ENCODE assay signal across 12 cellular contexts in genomic region chr5:141597394-141597793, GRCh38. TPM values are rescaled to one million over a fixed set of nuclear protein-coding genes. Genes with fewer than 3 reads are reported as not detected.
DNase-seq lines count a peak whose midpoint lies in the region; ATAC-seq, FAIRE-seq and TF ChIP-seq lines count a peak whose summit lies in the region.
"Had no signal": no experiment of that assay in that cellular context is flagged by ENCODE, and none has a peak within 500 bp of the region (broad histone marks: within the 10 kb centered on the region; RNA-seq: fewer than 3 reads in every experiment).

No MANE protein-coding gene starts in this region.

- H3K27ac Mint-ChIP-seq in CD4-positive, CD25-positive, alpha-beta regulatory T cell: peak overlapping the region; percentile 56 to 94 (median 83)
- H3K27ac Mint-ChIP-seq in T-cell (peak overlapping the region; percentile 85 to 86), immature natural killer cell (peak overlapping the region; percentile 81 to 90 (median 84)), progenitor cell of endocrine pancreas (no peak overlapping the region)

- peak overlapping the region in 3 of 4 donors; percentile 34 to 73 (median 60) for H3K4me3 Mint-ChIP-seq in CD4-positive, CD25-positive, alpha-beta regulatory T cell
- H3K4me3 Mint-ChIP-seq in T-cell (peak overlapping the region in 2 of 3 donors; percentile 10), immature natural killer cell (peak overlapping the region; percentile 7 to 69 (median 42)), progenitor cell of endocrine pancreas (ENCODE audit: low read depth) (no peak overlapping the region)

- H3K9me3 Mint-ChIP-seq in CD4-positive, CD25-positive, alpha-beta regulatory T cell: no peaks in the 10 kb centered on the region
- no peaks in the 10 kb centered on the region for H3K9me3 Mint-ChIP-seq in T-cell
- no peaks in the 10 kb centered on the region for H3K9me3 Mint-ChIP-seq in immature natural killer cell
- no peaks in the 10 kb centered on the region for H3K9me3 Mint-ChIP-seq in progenitor cell of endocrine pancreas (ENCODE audit: low read depth)

- H3K4me1 Mint-ChIP-seq in CD4-positive, CD25-positive, alpha-beta regulatory T cell: peaks cover 35 to 90% (median 67%) of the 10 kb centered on the region in 4 donors
- H3K4me1 Mint-ChIP-seq in T-cell (peaks cover 69 to 85% (median 81%) of the 10 kb centered on the region in 3 donors), immature natural killer cell (peaks cover 82 to 85% of the 10 kb centered on the region in 2 donors), progenitor cell of endocrine pancreas (ENCODE audit: low read depth) (peaks cover 4% of the 10 kb centered on the region)

- peaks cover 14% of the 10 kb centered on the region for H3K36me3 Mint-ChIP-seq in CD4-positive, CD25-positive, alpha-beta regulatory T cell
- H3K36me3 Mint-ChIP-seq in T-cell (peaks cover 14% of the 10 kb centered on the region), immature natural killer cell (peaks cover 0 to 7% (median 0%) of the 10 kb centered on the region in 3 donors), progenitor cell of endocrine pancreas (ENCODE audit: insufficient read depth) (peaks cover 1% of the 10 kb centered on the region)

- peaks cover 22% of the 10 kb centered on the region for H3K36me3 ChIP-seq in CD4-positive, CD25-positive, alpha-beta regulatory T cell (ENCODE audit: control insufficient read depth, insufficient read depth, low read length)
- H3K36me3 ChIP-seq in sigmoid colon: no peaks in the 10 kb centered on the region

- CTCF ChIA-PET in T-cell (lab: Charles Lee): interaction anchor here (0.7 to 3.3 kb wide), 8 partner anchors 9 to 39 kb away, joined by 3 to 33 read pairs (median 8); partner anchors contain the start of gene DIAPH1 (in 2 of the 2)

- intact Hi-C loops in sigmoid colon (cut with DNase I): no loop called here

- TF ChIP-seq CTCF in progenitor cell of endocrine pancreas (IDR thresholded peaks at IDR 0.05; ENCODE audit: unreplicated experiment) (no peak), sigmoid colon (IDR thresholded peaks at IDR 0.05) (no peak)

- peak overlapping the region; percentile 63 for H3K4me3 ChIP-seq in CD4-positive, CD25-positive, alpha-beta regulatory T cell (ENCODE audit: low read depth, low read length)
- no peak overlapping the region for H3K4me3 ChIP-seq in sigmoid colon
- H3K4me3 ChIP-seq: PC-9 had no signal

- no peaks in the 10 kb centered on the region for H3K9me3 ChIP-seq in CD4-positive, CD25-positive, alpha-beta regulatory T cell (ENCODE audit: control insufficient read depth in 2 of 2, low read length in 2 of 2)
- no peaks in the 10 kb centered on the region for H3K9me3 ChIP-seq in sigmoid colon

- no peak for TF ChIP-seq EP300 in sigmoid colon (IDR thresholded peaks at IDR 0.05)

- H3K27me3 Mint-ChIP-seq in CD4-positive, CD25-positive, alpha-beta regulatory T cell: no peaks in the 10 kb centered on the region
- H3K27me3 Mint-ChIP-seq in T-cell (no peaks in the 10 kb centered on the region), immature natural killer cell (ENCODE audit: low read depth in 3 of 3) (peaks cover 0 to 2% (median 2%) of the 10 kb centered on the region in 3 donors), progenitor cell of endocrine pancreas (no peaks in the 10 kb centered on the region)

- 56 to 63% methylated on average over 2 of the region's 2 CpGs for WGBS in sigmoid colon, 2 donors

- no peak for DNase-seq in CD4-positive, CD25-positive, alpha-beta regulatory T cell
- DNase-seq in GM12891 (ENCODE audit: insufficient read length, low spot score) (no peak), T-cell (no peak), immature natural killer cell (no peak), progenitor cell of endocrine pancreas (ENCODE audit: low spot score, unreplicated experiment) (no peak), sigmoid colon (no peak), GOT3 (lab: John Stamatoyannopoulos, UW) (no peak)
- DNase-seq: amniotic stem cell, DMS79 had no signal

- no peak for FAIRE-seq in GM12891 (lab: Jason Lieb, UNC)
- FAIRE-seq: urothelium cell line had no signal

- TF ChIP-seq POLR2A in GM12891 (IDR thresholded peaks at IDR 0.05; ENCODE audit: low read depth, low read length): no peak
- TF ChIP-seq POLR2A in sigmoid colon (IDR thresholded peaks at IDR 0.05): no peak

- POLR2A ChIA-PET in T-cell (lab: Charles Lee): interaction anchor here (0.5 to 1.3 kb wide), 3 partner anchors 20 to 25 kb away, joined by 4 to 6 read pairs (median 4); partner anchors contain the start of gene DIAPH1 (in 1 of the 2)

- peak overlapping the region; percentile 72 for H3K27ac ChIP-seq in CD4-positive, CD25-positive, alpha-beta regulatory T cell (ENCODE audit: insufficient read depth, low read length, poor library complexity, severe bottlenecking)
- no peak overlapping the region for H3K27ac ChIP-seq in sigmoid colon
- H3K27ac ChIP-seq: PC-9 had no signal

- H3K4me1 ChIP-seq in CD4-positive, CD25-positive, alpha-beta regulatory T cell (ENCODE audit: control insufficient read depth, insufficient read depth, low read length, poor library complexity, severe bottlenecking): peaks cover 66% of the 10 kb centered on the region
- peaks cover 0 to 8% (median 0%) of the 10 kb centered on the region in 4 donors for H3K4me1 ChIP-seq in sigmoid colon

- no peak for ATAC-seq in CD4-positive, CD25-positive, alpha-beta regulatory T cell (ENCODE audit: low read depth in 2 of 2)
- ATAC-seq in T-cell (replicated peaks in 1 of 4): no peak
- no peak for ATAC-seq in HG02973 (IDR thresholded peaks at IDR 0.05; ENCODE audit: unreplicated experiment)

- no peaks in the 10 kb centered on the region for H3K27me3 ChIP-seq in CD4-positive, CD25-positive, alpha-beta regulatory T cell (ENCODE audit: control insufficient read depth, insufficient read depth, low read length)
- no peaks in the 10 kb centered on the region for H3K27me3 ChIP-seq in sigmoid colon

TF ChIP-seq in GM12891, 5 proteins besides CTCF, POLR2A, EP300 and RAD21:
- TF ChIP-seq POLR2AphosphoS5 (IDR thresholded peaks at IDR 0.05; ENCODE audit: low read depth, low read length) (no peak), SPI1 (IDR thresholded peaks at IDR 0.05; ENCODE audit: low read depth, low read length) (peak; percentile 82)

RNA-seq across cellular contexts. Expression of gene DIAPH1, which starts 21.4 kb away (rescaled TPM):
- total RNA-seq in CD4-positive, CD25-positive, alpha-beta regulatory T cell: 287 TPM
- polyA plus RNA-seq in CD4-positive, CD25-positive, alpha-beta regulatory T cell: 100 to 1,000 TPM in 1 of 4 donors, 10 to 100 TPM in 3; 86.1 to 105 (median 90.7) TPM
- 71.9 TPM for polyA plus RNA-seq in GM12891 (2012; ENCODE audit: low read depth, missing spikeins)
- total RNA-seq in T-cell (100 to 1,000 TPM; 190 to 271 (median 211) TPM), progenitor cell of endocrine pancreas (63.5 and 74.3 TPM in 2 replicates), sigmoid colon (10 to 100 TPM; 14.4 to 26.9 (median 19.8) TPM)
- polyA plus RNA-seq in immature natural killer cell (100 to 1,000 TPM; 108 to 187 (median 123) TPM), sigmoid colon (100 to 1,000 TPM in 1 of 3 donors, 10 to 100 TPM in 2; 54.1 to 105 (median 78.0) TPM)

RNA-seq across cellular contexts. Expression of gene HDAC3, which starts 39.3 kb away (rescaled TPM):
- total RNA-seq in CD4-positive, CD25-positive, alpha-beta regulatory T cell: 83.9 TPM
- polyA plus RNA-seq in CD4-positive, CD25-positive, alpha-beta regulatory T cell: 100 to 1,000 TPM in 1 of 4 donors, 10 to 100 TPM in 3; 94.0 to 102 (median 96.1) TPM
- polyA plus RNA-seq in GM12891 (2012; ENCODE audit: low read depth, missing spikeins): 69.9 TPM
- total RNA-seq in T-cell (10 to 100 TPM; 68.5 to 78.5 (median 73.8) TPM), progenitor cell of endocrine pancreas (101 and 103 TPM in 2 replicates), sigmoid colon (10 to 100 TPM; 32.4 to 51.5 (median 38.2) TPM)
- polyA plus RNA-seq in immature natural killer cell (100 to 1,000 TPM in 1 of 3 donors, 10 to 100 TPM in 2; 71.5 to 140 (median 80.6) TPM), sigmoid colon (10 to 100 TPM; 33.0 to 51.1 (median 37.7) TPM)

RNA-seq across cellular contexts. Expression of gene RELL2, which starts 39.4 kb away (rescaled TPM):
- 20.5 TPM for total RNA-seq in CD4-positive, CD25-positive, alpha-beta regulatory T cell
- polyA plus RNA-seq in CD4-positive, CD25-positive, alpha-beta regulatory T cell: 1 to 10 TPM; 2.4 to 5.5 (median 3.5) TPM
- 3.8 TPM for polyA plus RNA-seq in GM12891 (2012; ENCODE audit: low read depth, missing spikeins)
- total RNA-seq in T-cell (10 to 100 TPM; 15.3 to 30.7 (median 26.0) TPM), progenitor cell of endocrine pancreas (5.2 and 6.7 TPM in 2 replicates), sigmoid colon (1 to 10 TPM in 3 of 4 donors, under 1 TPM in 1; 0.99 to 6.1 (median 2.1) TPM)
- polyA plus RNA-seq in immature natural killer cell (1 to 10 TPM; 1.0 to 3.1 (median 1.5) TPM), sigmoid colon (10 to 100 TPM in 1 of 3 donors, 1 to 10 TPM in 2; 2.4 to 10.5 (median 3.5) TPM)

RNA-seq across cellular contexts. Expression of gene FCHSD1, which starts 53.8 kb away (rescaled TPM):
- total RNA-seq in CD4-positive, CD25-positive, alpha-beta regulatory T cell: 115 TPM
- polyA plus RNA-seq in CD4-positive, CD25-positive, alpha-beta regulatory T cell: 10 to 100 TPM in 1 of 4 donors, 1 to 10 TPM in 3; 7.7 to 16.0 (median 8.2) TPM
- 17.5 TPM for polyA plus RNA-seq in GM12891 (2012; ENCODE audit: low read depth, missing spikeins)
- total RNA-seq in T-cell: 100 to 1,000 TPM in 3 of 5 donors, 10 to 100 TPM in 2; 68.5 to 103 (median 101) TPM
- polyA plus RNA-seq in immature natural killer cell: 10 to 100 TPM in 2 of 3 donors, 1 to 10 TPM in 1; 5.9 to 14.7 (median 10.9) TPM
- 27.7 and 30.7 TPM in 2 replicates for total RNA-seq in progenitor cell of endocrine pancreas
- total RNA-seq in sigmoid colon: 10 to 100 TPM; 12.1 to 31.3 (median 20.3) TPM
- polyA plus RNA-seq in sigmoid colon: 10 to 100 TPM in 1 of 3 donors, 1 to 10 TPM in 2; 3.0 to 22.6 (median 4.4) TPM
